8 cellular contexts compared by ENCODE assay signal in the genomic region with DNA sequence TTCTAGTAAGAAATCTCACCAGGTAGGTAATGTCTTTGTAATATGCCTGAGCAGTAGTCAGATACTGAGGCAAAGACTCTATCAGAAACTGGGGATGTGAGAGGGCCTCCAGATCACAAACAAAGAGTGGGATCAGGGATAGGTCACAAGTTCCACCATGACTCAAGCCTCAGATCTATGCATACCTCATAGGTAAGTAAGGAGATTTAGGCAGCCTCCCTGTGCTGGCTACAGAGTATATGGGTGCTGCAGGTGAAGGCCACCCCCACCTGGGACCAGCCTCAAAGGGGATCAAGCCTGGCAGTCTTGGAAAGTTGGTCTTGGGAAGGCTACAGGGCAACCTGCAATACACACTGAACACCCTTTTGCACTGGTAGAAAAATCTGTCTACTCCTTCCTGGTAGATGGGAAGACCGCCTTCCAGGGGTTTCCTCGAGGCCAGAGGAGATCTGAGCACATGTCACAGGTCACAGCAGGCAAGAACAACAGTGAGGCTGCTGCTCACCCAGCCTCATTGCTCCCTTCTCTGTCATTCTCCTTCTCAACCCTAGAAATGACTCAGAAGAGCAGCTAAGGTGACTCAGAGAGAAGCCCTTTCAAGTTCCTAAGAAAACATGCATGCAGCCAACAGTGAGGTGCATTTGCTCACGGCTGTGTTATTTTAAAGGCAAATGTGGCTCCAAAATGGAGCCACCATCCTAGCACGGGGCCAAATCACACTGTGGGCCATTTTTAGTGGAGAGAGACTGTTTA.
DNase-seq lines count a peak whose midpoint lies in the region; ATAC-seq and TF ChIP-seq lines count a peak whose summit lies in the region.

No MANE protein-coding gene starts in this region.

- no peak overlapping the region for H3K4me3 ChIP-seq in hepatocyte

- 0 out of 2 replicates have a peak, but pooled peaks cover under 1% of the 10 kb centered on the region for H3K9me3 Mint-ChIP-seq in WTC11

- H3K27ac ChIP-seq in RWPE1 (peak overlapping the region; percentile 74), hepatocyte (peak overlapping the region; percentile 77)

- H3K4me1 ChIP-seq in hepatocyte (ENCODE audit: insufficient read depth): peaks cover 24% of the 10 kb centered on the region

- peaks cover 17% of the 10 kb centered on the region for H3K4me1 Mint-ChIP-seq in WTC11

- H4K20me1 ChIP-seq in hepatocyte (ENCODE audit: insufficient read depth, poor library complexity, severe bottlenecking): no peaks in the 10 kb centered on the region

- 56% methylated on average over 4 of the region's 4 CpGs for WGBS in hepatocyte (ENCODE audit: low lambda C conversion rate, missing lambda C conversion rate)

- no peak overlapping the region for H2AFZ ChIP-seq in hepatocyte

- no peaks in the 10 kb centered on the region for H3K36me3 ChIP-seq in hepatocyte (replicated peaks; ENCODE audit: insufficient read depth, low read depth)

- H3K36me3 Mint-ChIP-seq in WTC11: no peaks in the 10 kb centered on the region

- no peaks in the 10 kb centered on the region for H3K9me3 ChIP-seq in hepatocyte (ENCODE audit: low read depth)

- H3K4me2 ChIP-seq in hepatocyte: no peak overlapping the region

- peak; percentile 67 for DNase-seq in AG20443 (ENCODE audit: low spot score)
- DNase-seq in RWPE1 (ENCODE audit: low spot score): peak; percentile 74
- DNase-seq in hepatocyte (ENCODE audit: low spot score): peak; percentile 41
- no peak for DNase-seq in foreskin melanocyte
- DNase-seq in NK-92 (lab: John Stamatoyannopoulos, UW; ENCODE audit: unreplicated experiment): no peak
- DNase-seq in WTC11 (ENCODE audit: low spot score): no peak
- DNase-seq in DMS 273 treated with DMSO at 0.1 percent for 48 hours (lab: John Stamatoyannopoulos, UW): no peak

- peak; percentile 64 for ATAC-seq in GM21576 (IDR thresholded peaks at IDR 0.05; ENCODE audit: unreplicated experiment)
- no peak for ATAC-seq in WTC11

- no peak overlapping the region for H3K27ac Mint-ChIP-seq in WTC11

- no peaks in the 10 kb centered on the region for H3K27me3 ChIP-seq in hepatocyte

- CTCF ChIA-PET in RWPE1 (lab: Yijun Ruan, JAX): interaction anchor here (1.4 kb wide), 1 partner anchor 76 kb away, joined by 5 read pairs; no protein-coding TSS in a partner anchor
- CTCF ChIA-PET in WTC11 (lab: Charles Lee): no interaction called here

- peaks cover under 1% of the 10 kb centered on the region; the same call in 1 of the 2 replicates for H3K27me3 Mint-ChIP-seq in WTC11 (ENCODE audit: low read depth)

- TF ChIP-seq CTCF in RWPE1 (conservative IDR thresholded peaks at IDR 0.05; ENCODE audit: low read depth): no peak
- no peak for TF ChIP-seq CTCF in hepatocyte (IDR thresholded peaks at IDR 0.05; ENCODE audit: poor library complexity)
- TF ChIP-seq CTCF in WTC11 (IDR thresholded peaks at IDR 0.05): no peak

- no peaks in the 10 kb centered on the region for H3K79me2 ChIP-seq in hepatocyte

- H3K4me3 Mint-ChIP-seq in WTC11: no peak overlapping the region

- no peaks in the 10 kb centered on the region for H3K9me2 ChIP-seq in hepatocyte (replicated peaks; ENCODE audit: insufficient read depth)

- POLR2A ChIA-PET in RWPE1 (lab: Yijun Ruan, JAX; ENCODE audit: low non-redundant PET): no interaction called here
- POLR2A ChIA-PET in WTC11 (lab: Charles Lee): no interaction called here

TF ChIP-seq in WTC11, 78 proteins besides CTCF, POLR2A, EP300 and RAD21:
- TF ChIP-seq NR1H2 (CRISPR knock-in tag; IDR thresholded peaks at IDR 0.05) (no peak), FOXJ3 (CRISPR knock-in tag; IDR thresholded peaks at IDR 0.05; ENCODE audit: borderline replicate concordance) (no peak), ELF4 (CRISPR knock-in tag; IDR thresholded peaks at IDR 0.05; ENCODE audit: low read depth) (no peak), MXD4 (CRISPR knock-in tag; IDR thresholded peaks at IDR 0.05; ENCODE audit: borderline replicate concordance) (no peak), FOXK1 (CRISPR knock-in tag; IDR thresholded peaks at IDR 0.05) (no peak), EMX1 (CRISPR knock-in tag; IDR thresholded peaks at IDR 0.05) (no peak)
- TF ChIP-seq, protein P1, sequence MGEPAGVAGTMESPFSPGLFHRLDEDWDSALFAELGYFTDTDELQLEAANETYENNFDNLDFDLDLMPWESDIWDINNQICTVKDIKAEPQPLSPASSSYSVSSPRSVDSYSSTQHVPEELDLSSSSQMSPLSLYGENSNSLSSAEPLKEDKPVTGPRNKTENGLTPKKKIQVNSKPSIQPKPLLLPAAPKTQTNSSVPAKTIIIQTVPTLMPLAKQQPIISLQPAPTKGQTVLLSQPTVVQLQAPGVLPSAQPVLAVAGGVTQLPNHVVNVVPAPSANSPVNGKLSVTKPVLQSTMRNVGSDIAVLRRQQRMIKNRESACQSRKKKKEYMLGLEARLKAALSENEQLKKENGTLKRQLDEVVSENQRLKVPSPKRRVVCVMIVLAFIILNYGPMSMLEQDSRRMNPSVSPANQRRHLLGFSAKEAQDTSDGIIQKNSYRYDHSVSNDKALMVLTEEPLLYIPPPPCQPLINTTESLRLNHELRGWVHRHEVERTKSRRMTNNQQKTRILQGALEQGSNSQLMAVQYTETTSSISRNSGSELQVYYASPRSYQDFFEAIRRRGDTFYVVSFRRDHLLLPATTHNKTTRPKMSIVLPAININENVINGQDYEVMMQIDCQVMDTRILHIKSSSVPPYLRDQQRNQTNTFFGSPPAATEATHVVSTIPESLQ (CRISPR knock-in tag; IDR thresholded peaks at IDR 0.05): no peak

Comparison
In these comparisons a context has a peak if more than half of its experiments do, and no peak if none do; other contexts are left out.
1. DNase-seq: peak in AG20443 (single experiment), RWPE1 (single experiment) and hepatocyte (single experiment); none in foreskin melanocyte (single experiment), NK-92 (single experiment), WTC11 (single experiment) and DMS 273 treated with DMSO at 0.1 percent for 48 hours (single experiment).